ENCODE assay signal across 29 cellular contexts in genomic region chr2:114698504-114698903, GRCh38.
"Had no signal": no experiment of that assay in that cellular context is flagged by ENCODE, and none has a peak within 500 bp of the region (broad histone marks: within the 10 kb centered on the region; RNA-seq: fewer than 3 reads in every experiment).

No MANE protein-coding gene starts in this region.

- H3K9me3 ChIP-seq: ascending aorta, esophagus muscularis mucosa, gastrocnemius medialis, heart left ventricle had no signal

- H3K27me3 Mint-ChIP-seq: activated CD8-positive, alpha-beta T cell treated with anti-CD3 and anti-CD28 coated beads for 36 hours; activated naive CD8-positive, alpha-beta T cell treated with anti-CD3 and anti-CD28 coated beads, Interleukin-2, amount 10 ng/mL, durations not matched to agents 7 days and 5 days; central memory CD8-positive, alpha-beta T cell; dendritic cell treated with granulocyte-macrophage colony-stimulating factor and Interleukin-4, amounts not matched to agents 40 ng/mL and 50 ng/mL, for 4 days had no signal

- H3K4me3 Mint-ChIP-seq: activated CD8-positive, alpha-beta T cell treated with anti-CD3 and anti-CD28 coated beads for 36 hours; activated naive CD4-positive, alpha-beta T cell treated with anti-CD3 and anti-CD28 coated beads for 36 hours; activated naive CD8-positive, alpha-beta T cell treated with anti-CD3 and anti-CD28 coated beads, Interleukin-2, amount 10 ng/mL, durations not matched to agents 7 days and 5 days; activated T-helper 1 cell treated with anti-CD3 and anti-CD28 coated beads, Interleukin-12 subunit alpha, Interleukin-12 subunit beta, Interleukin-2, Interleukin-4 antibody, amounts not matched to agents 30 ng/mL and 10 ng/mL and 1 ng/mL, durations not matched to agents 14 hours and 24 hours and 36 hours; central memory CD8-positive, alpha-beta T cell; dendritic cell treated with granulocyte-macrophage colony-stimulating factor and Interleukin-4, amounts not matched to agents 40 ng/mL and 50 ng/mL, for 4 days; endodermal cell had no signal

- H3K27ac ChIP-seq: ascending aorta, brain microvascular endothelial cell, coronary artery, dorsolateral prefrontal cortex, esophagus muscularis mucosa, foreskin keratinocyte, gastrocnemius medialis, heart left ventricle had no signal

- H3K4me3 ChIP-seq: ascending aorta, coronary artery, dorsolateral prefrontal cortex, esophagus muscularis mucosa, gastrocnemius medialis, heart left ventricle had no signal

- H3K36me3 Mint-ChIP-seq: activated naive CD4-positive, alpha-beta T cell treated with anti-CD3 and anti-CD28 coated beads, Interleukin-2, amount 50 U/mL, for 72 hours; activated naive CD8-positive, alpha-beta T cell treated with anti-CD3 and anti-CD28 coated beads, Interleukin-2, amount 10 ng/mL, durations not matched to agents 7 days and 5 days had no signal

- DNase-seq: activated CD4-positive, alpha-beta T cell treated with anti-CD3 and anti-CD28 coated beads for 48 hours; activated CD4-positive, alpha-beta T cell treated with anti-CD3 and anti-CD28 coated beads, Interleukin-2, amount 50 U/mL, for 1 hour; activated CD4-positive, alpha-beta T cell treated with anti-CD3 and anti-CD28 coated beads, Interleukin-2, amount 50 U/mL, for 48 hours; activated CD8-positive, alpha-beta memory T cell treated with anti-CD3 and anti-CD28 coated beads for 24 hours; activated CD8-positive, alpha-beta memory T cell treated with anti-CD3 and anti-CD28 coated beads, Interleukin-2, amount 50 U/mL, for 4 hours; activated CD8-positive, alpha-beta T cell treated with anti-CD3 and anti-CD28 coated beads for 36 hours; activated effector memory CD4-positive, alpha-beta T cell treated with anti-CD3 and anti-CD28 coated beads, Interleukin-2, amount 50 U/mL, for 16 hours; activated naive CD4-positive, alpha-beta T cell treated with anti-CD3 and anti-CD28 coated beads for 36 hours; activated naive CD8-positive, alpha-beta T cell treated with anti-CD3 and anti-CD28 coated beads, Interleukin-2, amount 10 ng/mL, durations not matched to agents 7 days and 5 days; activated T-cell treated with anti-CD3 and anti-CD28 coated beads, Interleukin-2, amount 50 U/mL, for 1 hour; activated T-cell treated with anti-CD3 and anti-CD28 coated beads, Interleukin-2, amount 50 U/mL, for 48 hours; brain microvascular endothelial cell; dorsolateral prefrontal cortex; effector memory CD4-positive, alpha-beta T cell; endodermal cell; foreskin keratinocyte; gastrocnemius medialis; glutamatergic neuron; heart left ventricle; T-helper 2 cell had no signal

- H3K27me3 ChIP-seq: ascending aorta, brain microvascular endothelial cell, esophagus muscularis mucosa, foreskin keratinocyte, gastrocnemius medialis, heart left ventricle had no signal

- H3K36me3 ChIP-seq: ascending aorta, brain microvascular endothelial cell, esophagus muscularis mucosa, gastrocnemius medialis, heart left ventricle had no signal

- FAIRE-seq: bronchial epithelial cell had no signal

- H3K4me1 Mint-ChIP-seq: activated naive CD8-positive, alpha-beta T cell treated with anti-CD3 and anti-CD28 coated beads, Interleukin-2, amount 10 ng/mL, durations not matched to agents 7 days and 5 days; central memory CD8-positive, alpha-beta T cell had no signal

- H3K9me3 Mint-ChIP-seq: activated CD8-positive, alpha-beta T cell treated with anti-CD3 and anti-CD28 coated beads for 36 hours; activated naive CD4-positive, alpha-beta T cell treated with anti-CD3 and anti-CD28 coated beads for 36 hours; activated naive CD4-positive, alpha-beta T cell treated with anti-CD3 and anti-CD28 coated beads, Interleukin-2, amount 50 U/mL, for 72 hours; activated T-helper 1 cell treated with anti-CD3 and anti-CD28 coated beads, Interleukin-12 subunit alpha, Interleukin-12 subunit beta, Interleukin-2, Interleukin-4 antibody, amounts not matched to agents 30 ng/mL and 10 ng/mL and 1 ng/mL, durations not matched to agents 14 hours and 24 hours and 36 hours; activated T-helper 2 cell treated with anti-CD3 and anti-CD28 coated beads, Interferon-gamma antibody, Interleukin-2, Interleukin-4, amounts not matched to agents 10 μg/mL and 5 μg/mL and 100 μg/mL, durations not matched to agents 14 hours and 24 hours and 36 hours; endodermal cell had no signal

- H3K4me1 ChIP-seq: ascending aorta, esophagus muscularis mucosa, foreskin keratinocyte, gastrocnemius medialis, heart left ventricle had no signal

- H3K27ac Mint-ChIP-seq: activated CD8-positive, alpha-beta T cell treated with anti-CD3 and anti-CD28 coated beads for 36 hours; activated naive CD4-positive, alpha-beta T cell treated with anti-CD3 and anti-CD28 coated beads for 36 hours; activated naive CD4-positive, alpha-beta T cell treated with anti-CD3 and anti-CD28 coated beads, Interleukin-2, amount 50 U/mL, for 72 hours; activated naive CD8-positive, alpha-beta T cell treated with anti-CD3 and anti-CD28 coated beads, Interleukin-2, amount 10 ng/mL, durations not matched to agents 7 days and 5 days; activated T-helper 1 cell treated with anti-CD3 and anti-CD28 coated beads, Interleukin-12 subunit alpha, Interleukin-12 subunit beta, Interleukin-2, Interleukin-4 antibody, amounts not matched to agents 30 ng/mL and 10 ng/mL and 1 ng/mL, durations not matched to agents 14 hours and 24 hours and 36 hours; activated T-helper 2 cell treated with anti-CD3 and anti-CD28 coated beads, Interferon-gamma antibody, Interleukin-2, Interleukin-4, amounts not matched to agents 10 μg/mL and 5 μg/mL and 100 μg/mL, durations not matched to agents 14 hours and 24 hours and 36 hours; dendritic cell treated with granulocyte-macrophage colony-stimulating factor and Interleukin-4, amounts not matched to agents 40 ng/mL and 50 ng/mL, for 4 days; endodermal cell had no signal
